Comparison of ENCODE assay signal across 29 cellular contexts in genomic region chr5:60477849-60478248, GRCh38.
"Had no signal": no experiment of that assay in that cellular context is flagged by ENCODE, and none has a peak within 500 bp of the region (broad histone marks: within the 10 kb centered on the region; RNA-seq: fewer than 3 reads in every experiment).

No MANE protein-coding gene starts in this region.

- H3K27me3 ChIP-seq: adrenal gland, esophagus squamous epithelium had no signal

- H3K4me3 ChIP-seq: adrenal gland, esophagus squamous epithelium had no signal

- FAIRE-seq: astrocyte, colon, endometrium, endothelial cell of umbilical vein had no signal

- DNase-seq: activated CD4-positive, alpha-beta memory T cell treated with anti-CD3 and anti-CD28 coated beads for 36 hours; activated CD4-positive, alpha-beta T cell treated with anti-CD3 and anti-CD28 coated beads for 36 hours; activated CD4-positive, alpha-beta T cell treated with anti-CD3 and anti-CD28 coated beads, Interleukin-2, amount 10 ng/mL, durations not matched to agents 24 days and 14 days; activated CD4-positive, CD25-positive, alpha-beta regulatory T cell; activated CD4-positive, CD25-positive, alpha-beta regulatory T cell treated with anti-CD3 and anti-CD28 coated beads, Interleukin-2, amount 50 U/mL, for 72 hours; activated CD8-positive, alpha-beta memory T cell treated with anti-CD3 and anti-CD28 coated beads, Interleukin-2, amount 10 ng/mL, durations not matched to agents 7 days and 5 days; activated CD8-positive, alpha-beta memory T cell treated with anti-CD3 and anti-CD28 coated beads, Interleukin-2, amount 50 U/mL, for 4 hours; activated CD8-positive, alpha-beta T cell treated with anti-CD3 and anti-CD28 coated beads, Interleukin-2, amount 10 ng/mL, durations not matched to agents 7 days and 5 days; activated effector memory CD4-positive, alpha-beta T cell treated with anti-CD3 and anti-CD28 coated beads, Interleukin-2, amount 50 U/mL, for 16 hours; activated naive CD4-positive, alpha-beta T cell treated with anti-CD3 and anti-CD28 coated beads for 36 hours; activated naive CD8-positive, alpha-beta T cell treated with anti-CD3 and anti-CD28 coated beads for 36 hours; activated naive CD8-positive, alpha-beta T cell treated with anti-CD3 and anti-CD28 coated beads, Interleukin-2, amount 50 U/mL, for 24 hours; activated T-cell treated with anti-CD3 and anti-CD28 coated beads, Interleukin-2, amount 50 U/mL, for 1 hour; activated T-cell treated with anti-CD3 and anti-CD28 coated beads, Interleukin-2, amount 50 U/mL, for 48 hours; adrenal gland; amygdala; caudate nucleus; cortex of kidney; dermis blood vessel endothelial cell; effector CD4-positive, alpha-beta T cell; esophagus squamous epithelium; foreskin melanocyte; head of caudate nucleus; T-helper 2 cell had no signal

- H3K36me3 ChIP-seq: adrenal gland, esophagus squamous epithelium had no signal

- H3K27ac ChIP-seq: adrenal gland, epithelial cell of prostate, esophagus squamous epithelium had no signal

- H3K9me3 ChIP-seq: adrenal gland, esophagus squamous epithelium had no signal

- H3K4me1 ChIP-seq: adrenal gland, esophagus squamous epithelium had no signal

- ATAC-seq: activated CD4-positive, alpha-beta T cell treated with anti-CD3 and anti-CD28 coated beads for 36 hours; activated CD8-positive, alpha-beta memory T cell treated with anti-CD3 and anti-CD28 coated beads, Interleukin-2, amount 10 ng/mL, durations not matched to agents 7 days and 5 days; activated CD8-positive, alpha-beta T cell treated with anti-CD3 and anti-CD28 coated beads, Interleukin-2, amount 10 ng/mL, durations not matched to agents 7 days and 5 days; activated naive CD8-positive, alpha-beta T cell treated with anti-CD3 and anti-CD28 coated beads, Interleukin-2, amount 50 U/mL, for 24 hours had no signal
